Comparison of ENCODE assay signal across 23 cellular contexts in the genomic region with DNA sequence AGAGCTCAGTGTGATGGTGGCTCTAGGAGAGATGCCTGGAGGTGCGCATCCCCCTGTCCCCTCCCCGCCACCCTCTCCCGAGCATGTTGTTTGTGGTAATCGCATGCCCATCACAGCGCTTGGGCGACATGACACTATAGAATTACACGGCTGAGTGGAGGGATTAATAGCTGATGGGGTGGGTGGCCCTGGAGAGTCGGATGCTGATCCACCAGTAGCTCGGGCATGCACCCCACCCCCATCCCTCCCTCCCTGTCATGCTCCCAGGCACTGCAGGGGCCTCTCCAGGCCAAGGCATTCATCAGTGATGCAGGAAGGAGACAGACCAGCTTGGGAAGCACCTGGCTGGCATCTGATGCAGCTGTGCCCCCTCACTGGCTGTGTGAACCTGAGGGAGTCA.
A peak's percentile ranks its signal among the peaks of the same experiment; 100 is the strongest.
DNase-seq lines count a peak whose midpoint lies in the region; TF ChIP-seq lines count a peak whose summit lies in the region.
"Had no signal": no experiment of that assay in that cellular context is flagged by ENCODE, and none has a peak within 500 bp of the region (broad histone marks: within the 10 kb centered on the region; RNA-seq: fewer than 3 reads in every experiment).

No MANE protein-coding gene starts in this region.

- CTCF ChIA-PET in GM10248 (lab: Yijun Ruan, JAX), result interaction anchor here (1.2 kb wide), 1 partner anchor 9 kb away, joined by 3 read pairs; no protein-coding TSS in a partner anchor

- POLR2A ChIA-PET in GM10248 (lab: Yijun Ruan, JAX), result no interaction called here

- peak; percentile 78 for DNase-seq in NCI-H510A (lab: John Stamatoyannopoulos, UW)
- no peak for DNase-seq in NCI-H510A treated with DMSO at 0.1 percent for 48 hours (lab: John Stamatoyannopoulos, UW)
- DNase-seq in NCI-H345 treated with DMSO at 0.1 percent for 48 hours (lab: John Stamatoyannopoulos, UW; ENCODE audit: unreplicated experiment), result peak; percentile 49
- peak; percentile 62 for DNase-seq in ecto neural progenitor cell (ENCODE audit: low spot score)
- DNase-seq in germinal center (ENCODE audit: low spot score), result no peak
- DNase-seq in GM10248 (ENCODE audit: extremely low spot score), result no peak
- DNase-seq in activated CD8-positive, alpha-beta memory T cell treated with anti-CD3 and anti-CD28 coated beads for 24 hours, result no peak
- DNase-seq: activated CD4-positive, CD25-positive, alpha-beta regulatory T cell; activated CD8-positive, alpha-beta memory T cell treated with anti-CD3 and anti-CD28 coated beads, Interleukin-2, amount 10 ng/mL, durations not matched to agents 7 days and 5 days; activated naive CD8-positive, alpha-beta T cell treated with anti-CD3 and anti-CD28 coated beads, Interleukin-2, amount 50 U/mL, for 24 hours; activated T-cell treated with anti-CD3 and anti-CD28 coated beads, Interleukin-2, amount 50 U/mL, for 4 hours; caudate nucleus; CD4-positive, alpha-beta memory T cell; effector memory CD8-positive, alpha-beta T cell; H9; KG1; left colon; NCI-H1092 treated with DMSO at 0.1 percent for 48 hours; PC-9; right cardiac atrium; SK-N-SH; stimulated activated CD4-positive, alpha-beta T cell treated with anti-CD3 and anti-CD28 coated beads, Interleukin-1b, Interleukin-23, amount 100 ng/mL, for 48 hours; stimulated activated naive CD8-positive, alpha-beta T cell treated with anti-CD3 and anti-CD28 coated beads, Interleukin-15, Interleukin-2, amounts not matched to agents 100 U/mL and 50 U/mL, for 24 hours had no signal

- no peak for TF ChIP-seq CTCF in GM10248 (IDR thresholded peaks at IDR 0.05; ENCODE audit: control extremely low read depth, extremely low read depth, low read depth, missing control alignments)

Comparison
In these comparisons a context has a peak if more than half of its experiments do, and no peak if none do; other contexts are left out.
1. DNase-seq: peak in NCI-H510A (single experiment), NCI-H345 treated with DMSO at 0.1 percent for 48 hours (single experiment) and ecto neural progenitor cell (single experiment); none in NCI-H510A treated with DMSO at 0.1 percent for 48 hours (single experiment), germinal center (single experiment), GM10248 (single experiment) and activated CD8-positive, alpha-beta memory T cell treated with anti-CD3 and anti-CD28 coated beads for 24 hours (single experiment).